10 cellular contexts compared by ENCODE assay signal in the genomic region with DNA sequence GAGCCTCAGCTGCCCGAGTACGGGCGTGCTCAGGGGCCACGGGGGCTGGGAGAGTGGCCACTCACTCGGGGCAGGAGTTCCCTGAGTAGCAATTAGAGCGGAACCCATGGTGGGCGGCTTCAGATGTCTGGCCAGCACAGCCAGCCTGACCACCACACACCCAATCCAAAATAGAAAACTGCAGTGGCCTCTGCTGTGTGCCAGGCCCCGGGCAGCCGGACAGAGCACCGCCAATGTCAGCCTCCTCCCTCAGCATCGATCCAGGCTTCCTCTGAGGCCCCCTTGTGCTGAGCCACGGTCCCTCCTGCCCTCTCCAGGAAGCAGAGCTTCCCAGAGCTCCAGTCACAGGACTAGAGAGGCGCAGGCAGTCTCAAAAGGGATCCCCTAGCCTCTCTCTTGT. TPM values are rescaled to one million over a fixed set of nuclear protein-coding genes. Genes with fewer than 3 reads are reported as not detected.
A peak's percentile ranks its signal among the peaks of the same experiment; 100 is the strongest.
DNase-seq lines count a peak whose midpoint lies in the region; ATAC-seq and TF ChIP-seq lines count a peak whose summit lies in the region.
"Had no signal": no experiment of that assay in that cellular context is flagged by ENCODE, and none has a peak within 500 bp of the region (broad histone marks: within the 10 kb centered on the region; RNA-seq: fewer than 3 reads in every experiment).

No MANE protein-coding gene starts in this region.

- peak overlapping the region in 1 of 2 experiments; percentile 49 for H3K4ac ChIP-seq in mesenchymal stem cell (ENCODE audit: low read depth in 1 of 2, low read length in 2 of 2)

- peak overlapping the region in 1 of 2 experiments; percentile 17 for H2BK12ac ChIP-seq in mesenchymal stem cell (ENCODE audit: low read length in 2 of 2)

- no peak overlapping the region for H3K23ac ChIP-seq in mesenchymal stem cell (ENCODE audit: low read length in 2 of 2)

- H4K8ac ChIP-seq in mesenchymal stem cell (ENCODE audit: low read length), result no peak overlapping the region

- DNase-seq in NCI-H82 (lab: John Stamatoyannopoulos, UW), result peak; percentile 12
- DNase-seq in NCI-H82 treated with DMSO at 0.1 percent for 48 hours (lab: John Stamatoyannopoulos, UW; ENCODE audit: unreplicated experiment), result no peak
- no peak for DNase-seq in endodermal cell
- DNase-seq in mesenchymal stem cell, result peak; percentile 71
- no peak for DNase-seq in upper lobe of right lung
- no peak for DNase-seq in foreskin keratinocyte
- DNase-seq in Karpas-422, result no peak
- DNase-seq: gastrocnemius medialis, nucleus accumbens had no signal

- peak overlapping the region; percentile 50 for H2BK15ac ChIP-seq in mesenchymal stem cell (ENCODE audit: low read depth, poor library complexity, severe bottlenecking)

- H4K91ac ChIP-seq in mesenchymal stem cell (ENCODE audit: low read length), result no peak overlapping the region

- no peak overlapping the region for H2AK5ac ChIP-seq in mesenchymal stem cell (ENCODE audit: low read length, severe bottlenecking)

- no peaks in the 10 kb centered on the region for H3K79me2 ChIP-seq in Karpas-422 (ENCODE audit: low read length)

- no peak overlapping the region for H3K18ac ChIP-seq in mesenchymal stem cell (ENCODE audit: low read depth in 1 of 2, low read length in 2 of 2)

- peak overlapping the region; percentile 55 for H3K4me3 Mint-ChIP-seq in endodermal cell

- no peaks in the 10 kb centered on the region for H4K20me1 ChIP-seq in Karpas-422 (ENCODE audit: insufficient read depth, low read depth, low read length)

- no peaks in the 10 kb centered on the region for H3K36me3 Mint-ChIP-seq in endodermal cell (ENCODE audit: low read depth)

- intact Hi-C loops in upper lobe of right lung (cut with DNase I), result no loop called here

- ATAC-seq in upper lobe of right lung, result no peak
- ATAC-seq in foreskin keratinocyte, result no peak
- ATAC-seq in HG03439 (IDR thresholded peaks at IDR 0.05; ENCODE audit: unreplicated experiment), result no peak
- ATAC-seq: gastrocnemius medialis had no signal

- H3K4me1 Mint-ChIP-seq in endodermal cell, result peaks cover 8% of the 10 kb centered on the region

- no peak overlapping the region for H2BK120ac ChIP-seq in mesenchymal stem cell (ENCODE audit: low read depth, low read length)

- H3K79me1 ChIP-seq in mesenchymal stem cell (replicated peaks; ENCODE audit: low read length, poor library complexity, severe bottlenecking), result no peaks in the 10 kb centered on the region

- H2BK5ac ChIP-seq in mesenchymal stem cell (ENCODE audit: low read depth, low read length, poor library complexity, severe bottlenecking), result no peak overlapping the region

- no peaks in the 10 kb centered on the region for H3K36me3 ChIP-seq in endodermal cell (ENCODE audit: control insufficient read depth, insufficient read depth, low read length)
- H3K36me3 ChIP-seq in mesenchymal stem cell (ENCODE audit: control insufficient read depth in 1 of 2, insufficient read depth in 2 of 2, low read depth in 1 of 2, low read length in 2 of 2), result peaks cover 0 to 14% of the 10 kb centered on the region in 2 experiments
- H3K36me3 ChIP-seq in upper lobe of right lung, result no peaks in the 10 kb centered on the region
- H3K36me3 ChIP-seq in Karpas-422 (ENCODE audit: insufficient read depth, low read length), result no peaks in the 10 kb centered on the region
- H3K36me3 ChIP-seq: gastrocnemius medialis had no signal

- no peak overlapping the region for H3K14ac ChIP-seq in mesenchymal stem cell (ENCODE audit: low read length in 2 of 2)

- no peak overlapping the region for H3K27ac ChIP-seq in endodermal cell (ENCODE audit: low read depth, low read length)
- H3K27ac ChIP-seq in mesenchymal stem cell (ENCODE audit: low read length, poor library complexity, severe bottlenecking), result no peak overlapping the region
- H3K27ac ChIP-seq in upper lobe of right lung, result no peak overlapping the region
- H3K27ac ChIP-seq in foreskin keratinocyte, result no peak overlapping the region
- no peak overlapping the region for H3K27ac ChIP-seq in Karpas-422 (ENCODE audit: low read length)
- H3K27ac ChIP-seq: gastrocnemius medialis had no signal

- H3K9me3 Mint-ChIP-seq in endodermal cell, result no peaks in the 10 kb centered on the region

- no peaks in the 10 kb centered on the region for H3K9me3 ChIP-seq in endodermal cell (ENCODE audit: control insufficient read depth, low read length)
- no peaks in the 10 kb centered on the region for H3K9me3 ChIP-seq in mesenchymal stem cell (ENCODE audit: control insufficient read depth, low read length)
- no peaks in the 10 kb centered on the region for H3K9me3 ChIP-seq in upper lobe of right lung
- no peaks in the 10 kb centered on the region for H3K9me3 ChIP-seq in Karpas-422 (ENCODE audit: low read length)
- H3K9me3 ChIP-seq: gastrocnemius medialis had no signal

- H3K9ac ChIP-seq in endodermal cell (ENCODE audit: extremely low read depth, low read length, poor library complexity, severe bottlenecking) (no peak overlapping the region), mesenchymal stem cell (ENCODE audit: low read length) (peak overlapping the region; percentile 91), Karpas-422 (ENCODE audit: low read length) (no peak overlapping the region)

- 61 to 75% methylated on average over 9 to 13 of the region's 13 CpGs for WGBS in endodermal cell (ENCODE audit: insufficient coverage in 1 of 2, insufficient read length in 1 of 2), 2 experiments
- 46% methylated on average over 13 of the region's 13 CpGs for WGBS in mesenchymal stem cell

- no peak overlapping the region for H3K27ac Mint-ChIP-seq in endodermal cell

- H3K4me2 ChIP-seq in mesenchymal stem cell (ENCODE audit: low read length, poor library complexity, severe bottlenecking) (no peak overlapping the region), Karpas-422 (ENCODE audit: low read depth, low read length, poor library complexity, severe bottlenecking) (no peak overlapping the region)

- peaks cover 59% of the 10 kb centered on the region for H3K27me3 Mint-ChIP-seq in endodermal cell (ENCODE audit: insufficient read depth)

- H3K4me3 ChIP-seq in endodermal cell (ENCODE audit: low read length) (no peak overlapping the region), mesenchymal stem cell (ENCODE audit: insufficient read depth in 1 of 2, low read depth in 1 of 2, low read length in 2 of 2) (peak overlapping the region in 1 of 2 experiments; percentile 90), upper lobe of right lung (peak overlapping the region; percentile 57), Karpas-422 (ENCODE audit: low read length) (no peak overlapping the region)

- H2AFZ ChIP-seq in mesenchymal stem cell (ENCODE audit: low read depth, low read length) (no peak overlapping the region), Karpas-422 (ENCODE audit: low read length) (no peak overlapping the region)

- peaks cover 54% of the 10 kb centered on the region for H3K27me3 ChIP-seq in endodermal cell (ENCODE audit: control insufficient read depth, insufficient read depth, low read length, poor library complexity, severe bottlenecking)
- peaks cover 0 to 47% of the 10 kb centered on the region in 2 experiments for H3K27me3 ChIP-seq in mesenchymal stem cell (ENCODE audit: control insufficient read depth in 1 of 2, insufficient read depth in 1 of 2, low read length in 2 of 2)
- peaks cover 44% of the 10 kb centered on the region for H3K27me3 ChIP-seq in upper lobe of right lung
- peaks cover 48% of the 10 kb centered on the region for H3K27me3 ChIP-seq in foreskin keratinocyte
- no peaks in the 10 kb centered on the region for H3K27me3 ChIP-seq in Karpas-422 (ENCODE audit: low read length)

- TF ChIP-seq CTCF in endodermal cell (conservative IDR thresholded peaks at IDR 0.05) (peak; percentile 65), upper lobe of right lung (IDR thresholded peaks at IDR 0.05) (peak; percentile 40), foreskin keratinocyte (conservative IDR thresholded peaks at IDR 0.05) (no peak)

- no peaks in the 10 kb centered on the region for H3K9me2 ChIP-seq in Karpas-422 (replicated peaks; ENCODE audit: insufficient read depth, low read length)

- H3K4me1 ChIP-seq in endodermal cell (ENCODE audit: control insufficient read depth, insufficient read depth, low read length), result peaks cover 4% of the 10 kb centered on the region
- peaks cover 17% of the 10 kb centered on the region for H3K4me1 ChIP-seq in mesenchymal stem cell (ENCODE audit: control insufficient read depth, insufficient read depth, low read depth, low read length)
- peaks cover 11% of the 10 kb centered on the region for H3K4me1 ChIP-seq in upper lobe of right lung
- no peaks in the 10 kb centered on the region for H3K4me1 ChIP-seq in foreskin keratinocyte
- no peaks in the 10 kb centered on the region for H3K4me1 ChIP-seq in Karpas-422 (ENCODE audit: low read length)

RNA-seq across cellular contexts. Expression of a gene that starts 2.7 kb away (rescaled TPM):
- total RNA-seq in endodermal cell (1 to 10 TPM; 1.2 to 2.6 TPM), upper lobe of right lung (16.4 TPM), foreskin keratinocyte (not detected in 2 replicates)
- 15.5 TPM for polyA plus RNA-seq in endodermal cell (2013, experiment 1 of 2)
- 13.7 TPM for polyA plus RNA-seq in endodermal cell (2013, experiment 2 of 2)
- polyA plus RNA-seq in mesenchymal stem cell (2013, experiment 1 of 2), result 46.7 TPM
- polyA plus RNA-seq in mesenchymal stem cell (2013, experiment 2 of 2), result 45.4 TPM
- not detected in 2 replicates for polyA plus RNA-seq in foreskin keratinocyte
- not detected in 2 replicates for total RNA-seq in Karpas-422 (2014; rRNA removed; shearing (Covaris generic); ENCODE audit: low replicate concordance)

Comparison
In these comparisons a context has a peak if more than half of its experiments do, and no peak if none do; other contexts are left out.
1. DNase-seq: peak in NCI-H82 (single experiment) and mesenchymal stem cell (single experiment); none in NCI-H82 treated with DMSO at 0.1 percent for 48 hours (single experiment), endodermal cell (single experiment), upper lobe of right lung (single experiment), foreskin keratinocyte (0 of 2) and Karpas-422 (single experiment).